In the genomic region with DNA sequence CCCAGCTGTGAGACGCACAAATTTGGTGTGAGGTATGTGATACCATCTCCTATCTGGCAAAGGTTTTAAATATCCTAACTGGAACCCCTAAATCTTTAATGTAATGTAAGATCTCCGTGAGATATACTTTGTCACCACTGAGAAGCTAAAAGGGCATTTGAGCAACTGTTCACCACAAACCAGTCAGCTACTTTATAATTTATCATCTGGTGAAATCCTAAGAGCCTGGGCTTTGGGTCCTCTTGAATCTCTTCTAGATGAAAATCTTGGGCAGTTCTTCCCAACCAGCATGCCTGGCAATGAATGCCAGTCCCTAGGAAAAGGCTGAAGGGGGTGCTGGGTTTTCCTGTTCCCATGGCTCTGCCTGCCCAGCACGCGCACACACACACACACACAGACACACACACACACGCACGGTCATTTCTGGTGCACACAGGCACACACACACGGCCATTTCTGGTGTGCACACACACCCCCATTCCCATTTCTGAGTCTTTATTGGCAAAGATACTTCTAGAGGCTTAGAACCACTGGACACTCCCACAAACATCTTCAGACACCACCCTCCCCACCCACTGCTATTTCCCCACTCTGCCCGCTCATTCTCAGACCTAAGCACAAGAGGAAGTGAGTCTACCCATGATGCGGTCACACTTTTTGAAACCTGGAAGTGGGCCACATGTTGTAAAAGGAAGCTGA, we compare ENCODE assay signal across 8 cellular contexts.
DNase-seq lines count a peak whose midpoint lies in the region; ATAC-seq and TF ChIP-seq lines count a peak whose summit lies in the region.

No MANE protein-coding gene starts in this region.

- peaks cover 5 to 10% of the 10 kb centered on the region in 2 donors for H3K4me1 ChIP-seq in adrenal gland (replicated peaks in 1 of 2)
- peaks cover 14% of the 10 kb centered on the region for H3K4me1 ChIP-seq in hepatocyte (ENCODE audit: insufficient read depth)

- 53 to 74% (median 66%) methylated on average over 9 of the region's 9 CpGs for WGBS in adrenal gland, 4 donors
- 88% methylated on average over 9 of the region's 9 CpGs for WGBS in hepatocyte (ENCODE audit: low lambda C conversion rate, missing lambda C conversion rate)

- H3K36me3 ChIP-seq in adrenal gland (replicated peaks in 1 of 2) (no peaks in the 10 kb centered on the region), hepatocyte (replicated peaks; ENCODE audit: insufficient read depth, low read depth) (no peaks in the 10 kb centered on the region)

- H3K27ac ChIP-seq in adrenal gland (peak overlapping the region in 1 of 5 donors; percentile 50), hepatocyte (peak overlapping the region; percentile 35)

- TF ChIP-seq CTCF in adrenal gland (IDR thresholded peaks at IDR 0.05) (no peak), hepatocyte (IDR thresholded peaks at IDR 0.05; ENCODE audit: poor library complexity) (no peak)

- H3K9me3 ChIP-seq in adrenal gland (replicated peaks in 1 of 3) = no peaks in the 10 kb centered on the region
- no peaks in the 10 kb centered on the region for H3K9me3 ChIP-seq in hepatocyte (ENCODE audit: low read depth)

- H3K4me3 ChIP-seq in adrenal gland = no peak overlapping the region
- H3K4me3 ChIP-seq in hepatocyte = no peak overlapping the region

- no peaks in the 10 kb centered on the region for H3K9me2 ChIP-seq in hepatocyte (replicated peaks; ENCODE audit: insufficient read depth)

- ATAC-seq in HG03442 (IDR thresholded peaks at IDR 0.05; ENCODE audit: unreplicated experiment) = peak; percentile 50

- DNase-seq in AG08395 (ENCODE audit: low spot score) (peak; percentile 95), GM19240 (ENCODE audit: insufficient read length, low spot score) (peak; percentile 65), T-helper 1 cell (peak; percentile 13 to 90 (median 36)), adrenal gland (peak; percentile 43 to 84 (median 70)), hepatocyte (ENCODE audit: low spot score) (peak; percentile 46), DMS53 treated with DMSO at 0.1 percent for 48 hours (lab: John Stamatoyannopoulos, UW; ENCODE audit: unreplicated experiment) (no peak)
- DNase-seq in stimulated activated CD4-positive, alpha-beta T cell treated with anti-CD3 and anti-CD28 coated beads, Interleukin-4, amount 100 ng/mL, for 1 hour = peak; percentile 36

- peaks cover 73% of the 10 kb centered on the region for H3K79me2 ChIP-seq in hepatocyte

- no peak for TF ChIP-seq POLR2A in adrenal gland (IDR thresholded peaks at IDR 0.05)

- H4K20me1 ChIP-seq in hepatocyte (ENCODE audit: insufficient read depth, poor library complexity, severe bottlenecking) = no peaks in the 10 kb centered on the region

- intact Hi-C loops in adrenal gland (cut with DNase I) = no loop called here

- no peak overlapping the region for H3K4me2 ChIP-seq in hepatocyte

- H3K27me3 ChIP-seq in adrenal gland (no peaks in the 10 kb centered on the region), hepatocyte (no peaks in the 10 kb centered on the region)

- no peak overlapping the region for H2AFZ ChIP-seq in hepatocyte
